Comparison of ENCODE assay signal across 22 cellular contexts in the genomic region with DNA sequence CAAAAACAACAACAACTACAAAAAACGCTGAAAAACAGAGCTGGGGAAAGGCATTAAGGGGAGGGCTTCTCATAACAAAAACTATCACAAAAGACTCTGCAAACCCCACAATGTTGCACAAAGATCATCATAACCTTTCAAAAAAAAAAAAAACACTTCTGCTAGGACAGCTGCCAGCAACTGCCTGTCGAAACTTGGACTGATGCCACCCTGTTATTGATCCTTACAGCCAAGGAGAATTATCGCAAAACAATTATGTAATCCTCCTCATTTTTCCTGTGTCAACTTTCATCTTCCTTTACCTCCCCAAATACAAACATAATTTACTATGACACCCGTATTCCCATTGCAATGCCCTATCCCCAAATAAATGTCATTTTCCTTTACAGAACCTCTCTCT. TPM values are rescaled to one million over a fixed set of nuclear protein-coding genes. Genes with fewer than 3 reads are reported as not detected.
DNase-seq lines count a peak whose midpoint lies in the region; ATAC-seq and TF ChIP-seq lines count a peak whose summit lies in the region.
"Had no signal": no experiment of that assay in that cellular context is flagged by ENCODE, and none has a peak within 500 bp of the region (broad histone marks: within the 10 kb centered on the region; RNA-seq: fewer than 3 reads in every experiment).

No MANE protein-coding gene starts in this region.

- no peaks in the 10 kb centered on the region for H3K27me3 Mint-ChIP-seq in Calu3 (ENCODE audit: unreplicated experiment)
- H3K27me3 Mint-ChIP-seq in activated CD4-positive, alpha-beta memory T cell treated with anti-CD3 and anti-CD28 coated beads, Interleukin-2, amount 10 ng/mL, durations not matched to agents 7 days and 5 days: no peaks in the 10 kb centered on the region

- CTCF ChIA-PET in Calu3 (lab: Charles Lee): no interaction called here
- CTCF ChIA-PET in activated CD4-positive, alpha-beta memory T cell treated with anti-CD3 and anti-CD28 coated beads, Interleukin-2, amount 10 ng/mL, durations not matched to agents 7 days and 5 days (lab: Charles Lee): no interaction called here

- no peak for TF ChIP-seq CTCF in Calu3 (IDR thresholded peaks at IDR 0.05; ENCODE audit: unreplicated experiment)

- peaks cover 9% of the 10 kb centered on the region for H3K4me1 Mint-ChIP-seq in Calu3 (ENCODE audit: low read depth, unreplicated experiment)
- no peaks in the 10 kb centered on the region for H3K4me1 Mint-ChIP-seq in activated CD4-positive, alpha-beta memory T cell treated with anti-CD3 and anti-CD28 coated beads, Interleukin-2, amount 10 ng/mL, durations not matched to agents 7 days and 5 days
- H3K4me1 Mint-ChIP-seq: activated CD4-positive, alpha-beta T cell treated with anti-CD3 and anti-CD28 coated beads, Interleukin-2, amount 10 ng/mL, durations not matched to agents 7 days and 5 days; stimulated activated naive B cell treated with anti-CD40 and anti-IgM and Interleukin-4, amounts not matched to agents 10 μg/mL and 1 μg/mL and 100 μg/mL, for 72 hours had no signal

- DNase-seq in Calu3 (peak; percentile 70), NCI-H2029 (lab: John Stamatoyannopoulos, UW) (peak; percentile 54), NCI-H69 (lab: John Stamatoyannopoulos, UW) (peak; percentile 44), left lobe of liver (ENCODE audit: low spot score) (no peak), posterior cingulate gyrus (no peak)
- no peak for DNase-seq in activated naive CD4-positive, alpha-beta T cell treated with Interleukin-2 at 50 U/mL for 16 hours
- DNase-seq in activated CD4-positive, alpha-beta memory T cell treated with anti-CD3 and anti-CD28 coated beads, Interleukin-2, amount 10 ng/mL, durations not matched to agents 7 days and 5 days: no peak
- DNase-seq: activated CD4-positive, alpha-beta T cell treated with anti-CD3 and anti-CD28 coated beads, Interleukin-2, amount 10 ng/mL, durations not matched to agents 7 days and 5 days; activated effector memory CD4-positive, alpha-beta T cell treated with anti-CD3 and anti-CD28 coated beads, Interleukin-2, amount 50 U/mL, for 16 hours; adrenal gland; cortex of kidney; GOT3; Kasumi-1; NCI-H526; Right ventricle myocardium superior; stimulated activated CD4-positive, alpha-beta T cell treated with anti-CD3 and anti-CD28 coated beads, Interleukin-2, amount 100 ng/mL, for 24 hours; stimulated activated naive B cell treated with anti-CD40 and anti-IgM and Interleukin-4, amounts not matched to agents 10 μg/mL and 1 μg/mL and 100 μg/mL, for 72 hours; T-helper 1 cell; testis had no signal

- no peaks in the 10 kb centered on the region for H3K36me3 Mint-ChIP-seq in Calu3 (ENCODE audit: insufficient read depth, unreplicated experiment)
- no peaks in the 10 kb centered on the region for H3K36me3 Mint-ChIP-seq in activated CD4-positive, alpha-beta memory T cell treated with anti-CD3 and anti-CD28 coated beads, Interleukin-2, amount 10 ng/mL, durations not matched to agents 7 days and 5 days (ENCODE audit: low read depth)
- H3K36me3 Mint-ChIP-seq: natural killer cell treated with Interleukin-12 subunit alpha and Interleukin-12 subunit beta and Interleukin-15 and Interleukin-18, amount 100 ng/mL, for 72 hours had no signal

- no peak overlapping the region for H3K4me3 Mint-ChIP-seq in Calu3 (ENCODE audit: low read depth, unreplicated experiment)
- H3K4me3 Mint-ChIP-seq in activated CD4-positive, alpha-beta memory T cell treated with anti-CD3 and anti-CD28 coated beads, Interleukin-2, amount 10 ng/mL, durations not matched to agents 7 days and 5 days: no peak overlapping the region
- H3K4me3 Mint-ChIP-seq: activated CD4-positive, alpha-beta T cell treated with anti-CD3 and anti-CD28 coated beads, Interleukin-2, amount 10 ng/mL, durations not matched to agents 7 days and 5 days; natural killer cell treated with Interleukin-12 subunit alpha and Interleukin-12 subunit beta and Interleukin-15 and Interleukin-18, amount 100 ng/mL, for 72 hours; stimulated activated naive B cell treated with anti-CD40 and anti-IgM and Interleukin-4, amounts not matched to agents 10 μg/mL and 1 μg/mL and 100 μg/mL, for 72 hours had no signal

- POLR2A ChIA-PET in activated CD4-positive, alpha-beta memory T cell treated with anti-CD3 and anti-CD28 coated beads, Interleukin-2, amount 10 ng/mL, durations not matched to agents 7 days and 5 days (lab: Charles Lee): no interaction called here

- H3K27ac Mint-ChIP-seq in Calu3 (ENCODE audit: unreplicated experiment): no peak overlapping the region
- no peak overlapping the region for H3K27ac Mint-ChIP-seq in activated CD4-positive, alpha-beta memory T cell treated with anti-CD3 and anti-CD28 coated beads, Interleukin-2, amount 10 ng/mL, durations not matched to agents 7 days and 5 days
- H3K27ac Mint-ChIP-seq: activated CD4-positive, alpha-beta T cell treated with anti-CD3 and anti-CD28 coated beads, Interleukin-2, amount 10 ng/mL, durations not matched to agents 7 days and 5 days; natural killer cell treated with Interleukin-12 subunit alpha and Interleukin-12 subunit beta and Interleukin-15 and Interleukin-18, amount 100 ng/mL, for 72 hours; stimulated activated naive B cell treated with anti-CD40 and anti-IgM and Interleukin-4, amounts not matched to agents 10 μg/mL and 1 μg/mL and 100 μg/mL, for 72 hours had no signal

- intact Hi-C loops in Calu3 (cut with micrococcal nuclease; ENCODE audit: unreplicated experiment): no loop called here
- intact Hi-C loops in posterior cingulate gyrus (cut with DNase I): no loop called here

- no peaks in the 10 kb centered on the region for H3K9me3 Mint-ChIP-seq in Calu3 (ENCODE audit: low read depth, unreplicated experiment)
- H3K9me3 Mint-ChIP-seq in activated CD4-positive, alpha-beta memory T cell treated with anti-CD3 and anti-CD28 coated beads, Interleukin-2, amount 10 ng/mL, durations not matched to agents 7 days and 5 days: no peaks in the 10 kb centered on the region
- H3K9me3 Mint-ChIP-seq: activated CD4-positive, alpha-beta T cell treated with anti-CD3 and anti-CD28 coated beads, Interleukin-2, amount 10 ng/mL, durations not matched to agents 7 days and 5 days; natural killer cell treated with Interleukin-12 subunit alpha and Interleukin-12 subunit beta and Interleukin-15 and Interleukin-18, amount 100 ng/mL, for 72 hours; stimulated activated naive B cell treated with anti-CD40 and anti-IgM and Interleukin-4, amounts not matched to agents 10 μg/mL and 1 μg/mL and 100 μg/mL, for 72 hours had no signal

- ATAC-seq in left lobe of liver: peak; percentile 47
- ATAC-seq in GM21529 (IDR thresholded peaks at IDR 0.05; ENCODE audit: unreplicated experiment): no peak
- ATAC-seq: GM12878; natural killer cell treated with Interleukin-12 subunit alpha and Interleukin-12 subunit beta and Interleukin-15 and Interleukin-18, amount 100 ng/mL, for 72 hours; stimulated activated naive B cell treated with anti-CD40 and anti-IgM and Interleukin-4, amounts not matched to agents 10 μg/mL and 1 μg/mL and 100 μg/mL, for 72 hours had no signal

- no TSS peak for BruUV-seq in Calu3 (replicated peaks; lab: Mats Ljungman, UMichigan)

RNA-seq across cellular contexts. Expression of a gene that starts 9.3 kb away (rescaled TPM):
- total RNA-seq in Calu3 (2022) (9.9 and 13.3 TPM in 2 replicates), left lobe of liver (6.8 TPM)
- total RNA-seq in activated CD4-positive, alpha-beta memory T cell treated with anti-CD3 and anti-CD28 coated beads, Interleukin-2, amount 10 ng/mL, durations not matched to agents 7 days and 5 days: not detected
- total RNA-seq: activated CD4-positive, alpha-beta T cell treated with anti-CD3 and anti-CD28 coated beads, Interleukin-2, amount 10 ng/mL, durations not matched to agents 7 days and 5 days had no signal

RNA-seq across cellular contexts. Expression of a gene that starts 10.0 kb away (rescaled TPM):
- total RNA-seq in Calu3 (2022) (31.2 and 35.9 TPM in 2 replicates), left lobe of liver (16.4 TPM)
- total RNA-seq in activated CD4-positive, alpha-beta memory T cell treated with anti-CD3 and anti-CD28 coated beads, Interleukin-2, amount 10 ng/mL, durations not matched to agents 7 days and 5 days: under 1 TPM; 0.63 TPM

RNA-seq across cellular contexts. Expression of a gene that starts 55.7 kb away (rescaled TPM):
- total RNA-seq in Calu3 (2022) (73.1 and 82.4 TPM in 2 replicates), left lobe of liver (50.6 TPM)
- 10 to 100 TPM; 16.0 to 18.7 TPM for total RNA-seq in activated CD4-positive, alpha-beta memory T cell treated with anti-CD3 and anti-CD28 coated beads, Interleukin-2, amount 10 ng/mL, durations not matched to agents 7 days and 5 days

Comparison
In these comparisons a context has a peak if more than half of its experiments do, and no peak if none do; other contexts are left out.
1. DNase-seq: peak in Calu3 (single experiment), NCI-H2029 (single experiment) and NCI-H69 (single experiment); none in left lobe of liver (single experiment), activated naive CD4-positive, alpha-beta T cell treated with Interleukin-2 at 50 U/mL for 16 hours (single experiment), posterior cingulate gyrus (0 of 10) and activated CD4-positive, alpha-beta memory T cell treated with anti-CD3 and anti-CD28 coated beads, Interleukin-2, amount 10 ng/mL, durations not matched to agents 7 days and 5 days (single experiment).
2. RNA of a gene that starts 10.0 kb away (total RNA-seq): 31.2 to 35.9 TPM in Calu3 and 16.4 TPM in left lobe of liver (single experiment); 0.63 TPM in activated CD4-positive, alpha-beta memory T cell treated with anti-CD3 and anti-CD28 coated beads, Interleukin-2, amount 10 ng/mL, durations not matched to agents 7 days and 5 days; every median in the first group is over 10 times any median in the second.